ENCODE assay signal across 1 cellular context in the genomic region with DNA sequence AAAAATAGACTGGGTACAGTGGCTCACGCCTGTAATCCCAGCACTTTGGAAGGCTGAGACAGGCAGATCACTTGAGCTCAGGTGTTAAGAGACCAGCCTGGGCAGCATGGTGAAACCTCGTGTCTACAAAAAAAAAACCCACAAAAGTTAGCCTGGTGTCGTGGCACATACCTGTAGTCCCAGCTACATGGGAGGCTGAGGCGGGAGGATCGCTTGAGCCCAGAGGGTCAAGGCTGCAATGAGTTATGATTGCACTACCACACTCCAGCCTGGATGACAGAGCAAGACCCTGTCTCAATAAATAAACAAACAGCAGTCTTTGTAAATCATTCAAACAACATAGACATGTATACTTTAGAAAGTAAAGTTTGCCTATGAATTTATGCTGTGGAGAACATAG.
TF ChIP-seq lines count a peak whose summit lies in the region.

No MANE protein-coding gene starts in this region.

TF ChIP-seq in HEK293T, 16 proteins besides CTCF, POLR2A, EP300 and RAD21:
- TF ChIP-seq, protein P1, sequence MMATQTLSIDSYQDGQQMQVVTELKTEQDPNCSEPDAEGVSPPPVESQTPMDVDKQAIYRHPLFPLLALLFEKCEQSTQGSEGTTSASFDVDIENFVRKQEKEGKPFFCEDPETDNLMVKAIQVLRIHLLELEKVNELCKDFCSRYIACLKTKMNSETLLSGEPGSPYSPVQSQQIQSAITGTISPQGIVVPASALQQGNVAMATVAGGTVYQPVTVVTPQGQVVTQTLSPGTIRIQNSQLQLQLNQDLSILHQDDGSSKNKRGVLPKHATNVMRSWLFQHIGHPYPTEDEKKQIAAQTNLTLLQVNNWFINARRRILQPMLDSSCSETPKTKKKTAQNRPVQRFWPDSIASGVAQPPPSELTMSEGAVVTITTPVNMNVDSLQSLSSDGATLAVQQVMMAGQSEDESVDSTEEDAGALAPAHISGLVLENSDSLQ (IDR thresholded peaks at IDR 0.05): 0 out of 2 replicates have a peak, but pooled peaks have one; percentile 8
- no peak for TF ChIP-seq TARDBP (IDR thresholded peaks at IDR 0.05)
